ENCODE assay signal across 8 cellular contexts in genomic region chr16:56424404-56424765, GRCh38. TPM values are rescaled to one million over a fixed set of nuclear protein-coding genes. Genes with fewer than 3 reads are reported as not detected.
A peak's percentile ranks its signal among the peaks of the same experiment; 100 is the strongest.
DNase-seq lines count a peak whose midpoint lies in the region; ATAC-seq and TF ChIP-seq lines count a peak whose summit lies in the region.

No MANE protein-coding gene starts in this region.

- H3K36me3 ChIP-seq in KMS-11 (ENCODE audit: insufficient read depth): no peaks in the 10 kb centered on the region
- no peaks in the 10 kb centered on the region for H3K36me3 ChIP-seq in upper lobe of left lung

- no peak overlapping the region for H3K27ac ChIP-seq in KMS-11
- peak overlapping the region; percentile 80 to 91 (median 85) for H3K27ac ChIP-seq in upper lobe of left lung

- H3K9ac ChIP-seq in KMS-11: peak overlapping the region; percentile 61; the same call in 1 of the 2 replicates

- H3K4me3 ChIP-seq in AG10803 (ENCODE audit: low read length) (peak overlapping the region; percentile 76), KMS-11 (IDR thresholded peaks at IDR 0.05; ENCODE audit: insufficient read depth, low read depth, low read length) (no peak overlapping the region), upper lobe of left lung (peak overlapping the region; percentile 86 to 95 (median 91))

- TF ChIP-seq POLR2A in upper lobe of left lung (IDR thresholded peaks at IDR 0.05): no peak

- no peak for TF ChIP-seq CTCF in AG10803 (conservative IDR thresholded peaks at IDR 0.05; ENCODE audit: low read length)
- no peak for TF ChIP-seq CTCF in KMS-11 (conservative IDR thresholded peaks at IDR 0.05; ENCODE audit: low read depth, low read length)
- TF ChIP-seq CTCF in upper lobe of left lung (IDR thresholded peaks at IDR 0.05): no peak

- no peak for DNase-seq in AG10803 (ENCODE audit: low read depth)
- DNase-seq in cerebellar cortex (ENCODE audit: low spot score): peak; percentile 19
- peak; percentile 8 to 15 for DNase-seq in lung microvascular endothelial cell (ENCODE audit: low read depth in 2 of 2)
- DNase-seq in upper lobe of left lung: no peak
- DNase-seq in NCI-H2196 (lab: John Stamatoyannopoulos, UW; ENCODE audit: unreplicated experiment): no peak

- peaks cover 22% of the 10 kb centered on the region; the same call in 1 of the 2 replicates for H3K79me2 ChIP-seq in KMS-11 (ENCODE audit: insufficient read depth, low read depth)

- no peak for TF ChIP-seq EP300 in upper lobe of left lung (IDR thresholded peaks at IDR 0.05)

- 1 to 4% methylated on average over 16 of the region's 16 CpGs for whole genome bisulfite sequencing in upper lobe of left lung, 2 donors

- no peak overlapping the region for H2AFZ ChIP-seq in KMS-11 (ENCODE audit: low read depth)

- H3K27me3 ChIP-seq in KMS-11 (ENCODE audit: insufficient read depth, low read depth): no peaks in the 10 kb centered on the region
- no peaks in the 10 kb centered on the region for H3K27me3 ChIP-seq in upper lobe of left lung

- H4K20me1 ChIP-seq in KMS-11 (ENCODE audit: insufficient read depth): no peaks in the 10 kb centered on the region

- H3K4me2 ChIP-seq in KMS-11: peak overlapping the region; percentile 63

- H3K4me1 ChIP-seq in KMS-11 (ENCODE audit: low read depth, poor library complexity, severe bottlenecking): peaks cover 26% of the 10 kb centered on the region
- H3K4me1 ChIP-seq in upper lobe of left lung: peaks cover 15 to 26% (median 19%) of the 10 kb centered on the region in 4 donors

- H3K9me3 ChIP-seq in upper lobe of left lung: no peaks in the 10 kb centered on the region

- ATAC-seq in upper lobe of left lung (ENCODE audit: low FRiP score in 2 of 2) (peak in 1 of 2 donors; percentile 2), GM19035 (IDR thresholded peaks at IDR 0.05; ENCODE audit: unreplicated experiment) (no peak), GM21529 (IDR thresholded peaks at IDR 0.05; ENCODE audit: unreplicated experiment) (no peak)

RNA-seq across cellular contexts. Expression of gene AMFR, which starts 1.0 kb away (rescaled TPM):
- total RNA-seq in lung microvascular endothelial cell: 219 and 401 TPM in 2 replicates
- total RNA-seq in upper lobe of left lung: 100 to 1,000 TPM in 3 of 6 donors, 10 to 100 TPM in 3; 67.1 to 344 (median 98.0) TPM

RNA-seq across cellular contexts. Expression of gene NUDT21, which starts 26.7 kb away (rescaled TPM):
- total RNA-seq in lung microvascular endothelial cell (57.5 and 65.3 TPM in 2 replicates), upper lobe of left lung (10 to 100 TPM; 28.3 to 88.2 (median 51.7) TPM)

RNA-seq across cellular contexts. Expression of gene OGFOD1, which starts 27.0 kb away (rescaled TPM):
- total RNA-seq in lung microvascular endothelial cell: 23.3 and 25.2 TPM in 2 replicates
- 10 to 100 TPM; 19.8 to 72.3 (median 29.7) TPM for total RNA-seq in upper lobe of left lung

Comparison
In these comparisons a context has a peak if more than half of its experiments do, and no peak if none do; other contexts are left out.
1. DNase-seq: peak in cerebellar cortex (single experiment) and lung microvascular endothelial cell (2 of 2); none in AG10803 (single experiment), upper lobe of left lung (0 of 2) and NCI-H2196 (single experiment).